In the genomic region with DNA sequence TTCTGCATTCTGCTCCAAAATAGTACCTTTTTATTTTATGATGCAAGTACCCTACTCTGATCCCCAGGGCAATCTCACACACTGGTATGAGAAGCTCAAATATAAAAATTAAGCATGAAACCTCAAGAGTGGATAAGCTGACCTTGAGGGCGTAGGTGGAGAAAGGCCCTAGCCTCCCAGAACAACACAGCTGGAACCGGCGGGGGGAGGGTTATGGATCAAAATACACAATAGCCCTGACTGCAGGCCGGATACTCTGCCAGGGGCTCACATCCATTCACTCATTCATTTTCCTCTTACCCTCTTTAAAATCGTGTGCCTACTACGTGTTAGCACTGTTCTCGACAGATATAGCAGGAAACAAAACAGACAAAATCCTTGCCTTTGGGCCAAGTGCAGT, we compare ENCODE assay signal across 7 cellular contexts. TPM values are rescaled to one million over a fixed set of nuclear protein-coding genes. Genes with fewer than 3 reads are reported as not detected.
DNase-seq lines count a peak whose midpoint lies in the region; ATAC-seq and TF ChIP-seq lines count a peak whose summit lies in the region.

No MANE protein-coding gene starts in this region.

- peaks cover 41% of the 10 kb centered on the region for H3K4me1 Mint-ChIP-seq in glutamatergic neuron (ENCODE audit: low read depth, unreplicated experiment)

- no peak overlapping the region for H2AFZ ChIP-seq in IMR-90 (replicated peaks; ENCODE audit: low read length, poor library complexity)

- H3K9ac ChIP-seq in IMR-90 (ENCODE audit: low read depth, low read length) (no peak overlapping the region), iPS-20b (ENCODE audit: low read depth, low read length) (peak overlapping the region; percentile 38; the same call in 1 of the 2 replicates)

- no peak overlapping the region for H3K4me2 ChIP-seq in IMR-90 (ENCODE audit: low read depth, low read length)

- TF ChIP-seq CTCF in IMR-90 (conservative IDR thresholded peaks at IDR 0.05; ENCODE audit: low read depth, low read length) (no peak), suprapubic skin (IDR thresholded peaks at IDR 0.05) (no peak), glutamatergic neuron (IDR thresholded peaks at IDR 0.05; ENCODE audit: partially characterized antibody, unreplicated experiment) (no peak)

- WGBS in IMR-90 (ENCODE audit: extremely low coverage in 2 of 2, insufficient read length in 1 of 2), 2 experiments: 59% methylated on average over 3 of the region's 7 CpGs; no CpG with 5 or more reads in 1 of the 2 experiments
- 27 to 52% (median 41%) methylated on average over 7 of the region's 7 CpGs for WGBS in adipose tissue, 3 donors
- WGBS in suprapubic skin: 35% methylated on average over 7 of the region's 7 CpGs

- H3K27ac ChIP-seq in IMR-90 (ENCODE audit: insufficient read depth, low read length) (peak overlapping the region; percentile 60), adipose tissue (ENCODE audit: low read depth, low read length) (peak overlapping the region; percentile 1), iPS-20b (ENCODE audit: low read length) (peak overlapping the region; percentile 55), suprapubic skin (peak overlapping the region; percentile 74)

- H3K9me3 ChIP-seq in IMR-90 (ENCODE audit: control insufficient read depth, insufficient read depth, low read length) (no peaks in the 10 kb centered on the region), iPS-20b (ENCODE audit: insufficient read depth, low read depth, low read length) (no peaks in the 10 kb centered on the region), suprapubic skin (no peaks in the 10 kb centered on the region)

- peak overlapping the region; percentile 74 to 87; a peak in 3 of 4 replicates for H4K8ac ChIP-seq in IMR-90 (ENCODE audit: low read depth in 2 of 2, low read length in 2 of 2)

- H3K18ac ChIP-seq in IMR-90 (ENCODE audit: low read depth, low read length): peak overlapping the region; percentile 31

- H2BK120ac ChIP-seq in IMR-90 (ENCODE audit: low read depth, low read length): peak overlapping the region; percentile 82

- peaks cover 5% of the 10 kb centered on the region for H3K27me3 Mint-ChIP-seq in glutamatergic neuron (ENCODE audit: unreplicated experiment)

- H3K9me3 Mint-ChIP-seq in glutamatergic neuron (ENCODE audit: unreplicated experiment): peaks cover 4% of the 10 kb centered on the region

- no TSS peak for BruUV-seq in IMR-90 (replicated peaks; lab: Mats Ljungman, UMichigan)

- H3K36me3 Mint-ChIP-seq in glutamatergic neuron (ENCODE audit: unreplicated experiment): no peaks in the 10 kb centered on the region

- TF ChIP-seq RAD21 in IMR-90 (IDR thresholded peaks at IDR 0.05; ENCODE audit: low read length): no peak

- H3K14ac ChIP-seq in IMR-90 (replicated peaks; ENCODE audit: low read depth, low read length): peak overlapping the region; percentile 69; the same call in 1 of the 2 replicates

- H2BK5ac ChIP-seq in IMR-90 (ENCODE audit: low read depth, low read length, poor library complexity, severe bottlenecking): peak overlapping the region; percentile 69

- peaks cover 57 to 94% of the 10 kb centered on the region in 2 experiments for H3K79me1 ChIP-seq in IMR-90 (ENCODE audit: low read depth in 1 of 2, low read length in 2 of 2)

- peak overlapping the region; percentile 58; the same call in 1 of the 2 replicates for H3K23ac ChIP-seq in IMR-90 (ENCODE audit: low read depth, low read length)

- H3K36me3 ChIP-seq in IMR-90 (ENCODE audit: control insufficient read depth, insufficient read depth, low read length) (peaks cover under 1% of the 10 kb centered on the region), iPS-20b (ENCODE audit: insufficient read depth, low read depth, low read length) (no peaks in the 10 kb centered on the region), suprapubic skin (no peaks in the 10 kb centered on the region)

- H4K20me1 ChIP-seq in IMR-90 (ENCODE audit: insufficient read depth, low read length): 0 out of 2 replicates have a peak, but pooled peaks cover 7% of the 10 kb centered on the region

- ATAC-seq in IMR-90 (ENCODE audit: low read depth): no peak
- ATAC-seq in GM19035 (IDR thresholded peaks at IDR 0.05; ENCODE audit: unreplicated experiment): no peak
- ATAC-seq in HG03469 (IDR thresholded peaks at IDR 0.05; ENCODE audit: unreplicated experiment): no peak

- peak overlapping the region; percentile 86 for H2BK20ac ChIP-seq in IMR-90 (ENCODE audit: low read depth, low read length)

- in situ Hi-C loops in IMR-90 (cut with MboI; ENCODE audit: low sequenced_read_pairs): no loop called here

- intact Hi-C loops in IMR-90 (cut with micrococcal nuclease): no loop called here

- CTCF ChIA-PET in IMR-90 (lab: Yijun Ruan, JAX): no interaction called here

- no peak overlapping the region for H3K27ac Mint-ChIP-seq in glutamatergic neuron (ENCODE audit: unreplicated experiment)

- H4K91ac ChIP-seq in IMR-90 (ENCODE audit: insufficient read depth, low read depth, low read length): peak overlapping the region; percentile 91

- DNase-seq in IMR-90 (no peak), suprapubic skin (ENCODE audit: low spot score in 2 of 2) (no peak), glutamatergic neuron (no peak)

- TF ChIP-seq POLR2A in IMR-90 (IDR thresholded peaks at IDR 0.05; ENCODE audit: low read depth, low read length) (no peak), suprapubic skin (IDR thresholded peaks at IDR 0.05) (no peak)

- peak overlapping the region; percentile 93; the same call in 1 of the 3 replicates for H2BK15ac ChIP-seq in IMR-90 (ENCODE audit: low read depth, low read length)

- H3K4me1 ChIP-seq in IMR-90 (ENCODE audit: control insufficient read depth, insufficient read depth, low read length): peaks cover 81% of the 10 kb centered on the region
- peaks cover 85% of the 10 kb centered on the region for H3K4me1 ChIP-seq in iPS-20b (ENCODE audit: insufficient read depth, low read length)
- peaks cover 89% of the 10 kb centered on the region for H3K4me1 ChIP-seq in suprapubic skin

- H3K9me1 ChIP-seq in IMR-90 (ENCODE audit: insufficient read depth, low read length): peaks cover 43% of the 10 kb centered on the region

- H3K4ac ChIP-seq in IMR-90 (ENCODE audit: low read depth, low read length): peak overlapping the region; percentile 94

- peak overlapping the region; percentile 42 for H2AK9ac ChIP-seq in IMR-90 (replicated peaks; ENCODE audit: low read depth, low read length, poor library complexity)

- peak overlapping the region; percentile 17; the same call in 1 of the 2 replicates for H4K5ac ChIP-seq in IMR-90 (ENCODE audit: low read depth, low read length)

- no peak overlapping the region for H3K4me3 Mint-ChIP-seq in glutamatergic neuron (ENCODE audit: unreplicated experiment)

- H2AK5ac ChIP-seq in IMR-90 (ENCODE audit: low read depth, low read length): peak overlapping the region; percentile 85

- POLR2A ChIA-PET in IMR-90 (lab: Charles Lee; ENCODE audit: unreplicated experiment): no interaction called here

- H3K27me3 ChIP-seq in IMR-90 (ENCODE audit: control insufficient read depth, insufficient read depth, low read length) (no peaks in the 10 kb centered on the region), iPS-20b (ENCODE audit: insufficient read depth, low read length) (no peaks in the 10 kb centered on the region), suprapubic skin (no peaks in the 10 kb centered on the region)

- no peak for TF ChIP-seq EP300 in suprapubic skin (IDR thresholded peaks at IDR 0.05)

- dilution Hi-C loops in IMR-90 (cut with HindIII; ENCODE audit: low sequenced_read_pairs, unreplicated experiment): no loop called here

- 0 out of 2 replicates have a peak overlapping the region, but pooled peaks have one; percentile 12 for H3K56ac ChIP-seq in IMR-90 (ENCODE audit: extremely low read depth, insufficient read depth, low read length)

- H3K4me3 ChIP-seq in IMR-90 (ENCODE audit: insufficient read depth, low read depth, low read length): no peak overlapping the region
- peak overlapping the region; percentile 52 for H3K4me3 ChIP-seq in iPS-20b (ENCODE audit: low read length)
- no peak overlapping the region for H3K4me3 ChIP-seq in suprapubic skin

TF ChIP-seq in IMR-90, 13 proteins besides CTCF, POLR2A, EP300 and RAD21 (continues in another document):
- no peak for TF ChIP-seq CHD1 (IDR thresholded peaks at IDR 0.05; ENCODE audit: low read depth, low read length)
- TF ChIP-seq CEBPB (IDR thresholded peaks at IDR 0.05; ENCODE audit: low read depth, low read length): no peak
- TF ChIP-seq ELK1 (IDR thresholded peaks at IDR 0.05; ENCODE audit: borderline replicate concordance, low read depth, low read length): no peak
- TF ChIP-seq RFX5 (IDR thresholded peaks at IDR 0.05; ENCODE audit: low read depth, low read length): no peak
- no peak for TF ChIP-seq BHLHE40 (IDR thresholded peaks at IDR 0.05; ENCODE audit: low read depth, low read length)
- TF ChIP-seq NFE2L2 (IDR thresholded peaks at IDR 0.05; ENCODE audit: low read depth, low read length): no peak
- no peak for TF ChIP-seq SMC3 (IDR thresholded peaks at IDR 0.05; ENCODE audit: low read depth, low read length)
- TF ChIP-seq FOS (IDR thresholded peaks at IDR 0.05; ENCODE audit: low read depth, low read length): no peak
- TF ChIP-seq MXI1 (IDR thresholded peaks at IDR 0.05; ENCODE audit: borderline replicate concordance, low read depth, low read length): no peak
- TF ChIP-seq, protein P1, sequence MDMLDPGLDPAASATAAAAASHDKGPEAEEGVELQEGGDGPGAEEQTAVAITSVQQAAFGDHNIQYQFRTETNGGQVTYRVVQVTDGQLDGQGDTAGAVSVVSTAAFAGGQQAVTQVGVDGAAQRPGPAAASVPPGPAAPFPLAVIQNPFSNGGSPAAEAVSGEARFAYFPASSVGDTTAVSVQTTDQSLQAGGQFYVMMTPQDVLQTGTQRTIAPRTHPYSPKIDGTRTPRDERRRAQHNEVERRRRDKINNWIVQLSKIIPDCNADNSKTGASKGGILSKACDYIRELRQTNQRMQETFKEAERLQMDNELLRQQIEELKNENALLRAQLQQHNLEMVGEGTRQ (IDR thresholded peaks at IDR 0.05; ENCODE audit: low read depth, low read length): no peak
- no peak for TF ChIP-seq MAFK (IDR thresholded peaks at IDR 0.05; ENCODE audit: low read depth, low read length)

RNA-seq across cellular contexts. Expression of gene ECE1, which starts 32.8 kb away (rescaled TPM):
- total RNA-seq in IMR-90 (2012; rRNA removed) (60.0 and 61.8 TPM in 2 replicates), suprapubic skin (10 to 100 TPM; 40.8 to 64.2 (median 55.3) TPM), glutamatergic neuron (ENCODE audit: unreplicated experiment) (36.1 TPM)
- polyA plus RNA-seq in IMR-90 (2012; rRNA removed) (124 and 133 TPM in 2 replicates), adipose tissue (100 to 1,000 TPM in 1 of 3 donors, 10 to 100 TPM in 2; 63.8 to 110 (median 65.3) TPM)
- polyA plus RNA-seq in IMR-90 (2012; cell fraction: cytosol; rRNA removed): 90.4 and 122 TPM in 2 replicates
- polyA plus RNA-seq in IMR-90 (2012; cell fraction: nucleus; rRNA removed; ENCODE audit: low replicate concordance): 71.7 and 82.4 TPM in 2 replicates

Comparison
In these comparisons a context has a peak if more than half of its experiments do, and no peak if none do; other contexts are left out.
1. H3K27ac ChIP-seq: peak in every context shown above with its lines; median percentile 74 in suprapubic skin; 60 in IMR-90; 55 in iPS-20b; 1 in adipose tissue.